19 cellular contexts compared by ENCODE assay signal in genomic region chr1:228872080-228872479, GRCh38.
"Had no signal": no experiment of that assay in that cellular context is flagged by ENCODE, and none has a peak within 500 bp of the region (broad histone marks: within the 10 kb centered on the region; RNA-seq: fewer than 3 reads in every experiment).

No MANE protein-coding gene starts in this region.

- H3K27ac ChIP-seq: body of pancreas, esophagus muscularis mucosa, ovary, thoracic aorta had no signal

- H3K27me3 Mint-ChIP-seq: activated CD8-positive, alpha-beta T cell treated with anti-CD3 and anti-CD28 coated beads for 36 hours had no signal

- H3K9me3 ChIP-seq: adrenal gland, body of pancreas, esophagus muscularis mucosa, ovary, thoracic aorta had no signal

- H3K4me3 Mint-ChIP-seq: activated CD8-positive, alpha-beta T cell treated with anti-CD3 and anti-CD28 coated beads for 36 hours; activated naive CD4-positive, alpha-beta T cell treated with anti-CD3 and anti-CD28 coated beads for 36 hours; activated T-helper 1 cell treated with anti-CD3 and anti-CD28 coated beads, Interleukin-12 subunit alpha, Interleukin-12 subunit beta, Interleukin-2, Interleukin-4 antibody, amounts not matched to agents 30 ng/mL and 10 ng/mL and 1 ng/mL, durations not matched to agents 14 hours and 24 hours and 36 hours; immature natural killer cell; nephron progenitor cell; T-helper 17 cell had no signal

- FAIRE-seq: endometrium had no signal

- H3K27me3 ChIP-seq: adrenal gland, body of pancreas, esophagus muscularis mucosa, ovary had no signal

- H3K9me3 Mint-ChIP-seq: activated CD8-positive, alpha-beta T cell treated with anti-CD3 and anti-CD28 coated beads for 36 hours; activated naive CD4-positive, alpha-beta T cell treated with anti-CD3 and anti-CD28 coated beads for 36 hours; activated T-helper 1 cell treated with anti-CD3 and anti-CD28 coated beads, Interleukin-12 subunit alpha, Interleukin-12 subunit beta, Interleukin-2, Interleukin-4 antibody, amounts not matched to agents 30 ng/mL and 10 ng/mL and 1 ng/mL, durations not matched to agents 14 hours and 24 hours and 36 hours; nephron progenitor cell had no signal

- H3K4me3 ChIP-seq: adrenal gland, body of pancreas, esophagus muscularis mucosa, ovary, thoracic aorta had no signal

- H3K27ac Mint-ChIP-seq: activated CD8-positive, alpha-beta T cell treated with anti-CD3 and anti-CD28 coated beads for 36 hours; activated naive CD4-positive, alpha-beta T cell treated with anti-CD3 and anti-CD28 coated beads for 36 hours; activated T-helper 1 cell treated with anti-CD3 and anti-CD28 coated beads, Interleukin-12 subunit alpha, Interleukin-12 subunit beta, Interleukin-2, Interleukin-4 antibody, amounts not matched to agents 30 ng/mL and 10 ng/mL and 1 ng/mL, durations not matched to agents 14 hours and 24 hours and 36 hours; immature natural killer cell; T-helper 17 cell had no signal

- H3K36me3 ChIP-seq: adrenal gland, esophagus muscularis mucosa, ovary, thoracic aorta had no signal

- H3K4me1 ChIP-seq: adrenal gland, body of pancreas had no signal

- DNase-seq: activated CD8-positive, alpha-beta T cell treated with anti-CD3 and anti-CD28 coated beads for 36 hours; activated naive CD4-positive, alpha-beta T cell treated with anti-CD3 and anti-CD28 coated beads for 36 hours; adrenal gland; body of pancreas; foreskin fibroblast; glutamatergic neuron; immature natural killer cell; nephron progenitor cell; ovary; Right ventricle myocardium superior; stimulated activated CD4-positive, alpha-beta T cell treated with anti-CD3 and anti-CD28 coated beads, Interleukin-4, amount 100 ng/mL, for 1 hour; stimulated activated CD8-positive, alpha-beta memory T cell treated with anti-CD3 and anti-CD28 coated beads, Interleukin-4, amount 100 ng/mL, for 48 hours; stimulated activated naive CD8-positive, alpha-beta T cell treated with anti-CD3 and anti-CD28 coated beads, Interleukin-15, Interleukin-2, amounts not matched to agents 100 U/mL and 50 U/mL, for 24 hours; T-helper 17 cell had no signal

- ATAC-seq: activated CD8-positive, alpha-beta T cell treated with anti-CD3 and anti-CD28 coated beads for 36 hours; body of pancreas; SK-N-SH treated with all-trans-retinoic acid at 6 μM for 48 hours; stimulated activated naive CD8-positive, alpha-beta T cell treated with anti-CD3 and anti-CD28 coated beads, Interleukin-15, Interleukin-2, amounts not matched to agents 100 U/mL and 50 U/mL, for 24 hours; T-helper 17 cell had no signal
